2 cellular contexts compared by ENCODE assay signal in the genomic region with DNA sequence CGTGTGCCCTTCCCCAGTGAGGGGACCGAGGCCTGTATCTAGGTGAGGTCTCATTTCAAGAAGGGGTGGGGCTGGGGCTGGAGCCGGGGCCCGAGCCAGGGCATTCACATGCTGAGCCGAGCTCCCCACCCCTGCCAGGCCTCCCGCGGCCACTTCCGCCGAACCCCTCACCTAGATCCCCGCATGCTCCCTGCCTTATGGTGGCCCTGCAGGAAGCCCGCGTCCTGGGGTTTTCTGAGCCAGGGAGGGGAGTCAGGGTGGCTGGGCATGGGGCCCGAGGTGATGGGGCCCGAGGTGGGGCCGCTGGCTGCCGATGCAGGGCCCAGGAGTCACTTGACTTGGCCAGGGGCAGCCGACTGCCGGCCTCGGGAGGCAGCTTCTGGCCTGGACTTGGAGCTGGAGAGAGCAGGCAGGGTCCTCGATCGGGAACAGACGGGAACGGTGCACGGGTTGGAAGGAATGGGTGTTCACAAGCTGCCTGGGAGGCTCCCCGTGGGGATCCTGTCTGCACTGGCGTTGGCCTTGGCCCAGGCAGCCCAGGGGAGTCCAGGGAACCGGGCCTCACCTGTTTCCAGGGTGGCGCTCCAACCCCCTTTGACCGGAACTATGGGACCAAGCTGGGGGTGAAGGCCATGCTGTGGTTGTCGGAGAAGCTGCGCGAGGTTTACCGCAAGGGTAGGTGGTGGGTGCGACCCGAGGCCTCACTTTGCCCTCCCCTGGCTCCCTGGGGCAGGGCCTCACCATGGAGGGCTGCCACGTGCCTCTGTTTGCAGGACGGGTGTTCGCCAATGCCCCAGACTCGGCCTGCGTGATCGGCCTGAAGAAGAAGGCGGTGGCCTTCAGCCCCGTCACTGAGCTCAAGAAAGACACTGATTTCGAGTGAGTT.
TF ChIP-seq lines count a peak whose summit lies in the region.

No MANE protein-coding gene starts in this region.

TF ChIP-seq in HEK293, 187 proteins besides CTCF, POLR2A, EP300 and RAD21:
- TF ChIP-seq, protein P1, sequence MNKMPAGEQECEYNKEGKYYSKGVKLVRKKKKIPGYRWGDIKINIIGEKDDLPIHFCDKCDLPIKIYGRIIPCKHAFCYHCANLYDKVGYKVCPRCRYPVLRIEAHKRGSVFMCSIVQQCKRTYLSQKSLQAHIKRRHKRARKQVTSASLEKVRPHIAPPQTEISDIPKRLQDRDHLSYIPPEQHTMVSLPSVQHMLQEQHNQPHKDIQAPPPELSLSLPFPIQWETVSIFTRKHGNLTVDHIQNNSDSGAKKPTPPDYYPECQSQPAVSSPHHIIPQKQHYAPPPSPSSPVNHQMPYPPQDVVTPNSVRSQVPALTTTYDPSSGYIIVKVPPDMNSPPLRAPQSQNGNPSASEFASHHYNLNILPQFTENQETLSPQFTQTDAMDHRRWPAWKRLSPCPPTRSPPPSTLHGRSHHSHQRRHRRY (tag by site-specific recombination; IDR thresholded peaks at IDR 0.05), result no peak
- TF ChIP-seq ZIC2 (tag by site-specific recombination; IDR thresholded peaks at IDR 0.05) (peak; percentile 80), ZNF16 (tag by site-specific recombination; IDR thresholded peaks at IDR 0.05; ENCODE audit: low read depth) (no peak), ZNF248 (tag by site-specific recombination; IDR thresholded peaks at IDR 0.05) (no peak)

TF ChIP-seq in GM12878, 131 proteins besides CTCF, POLR2A, EP300 and RAD21:
- TF ChIP-seq, protein P2, sequence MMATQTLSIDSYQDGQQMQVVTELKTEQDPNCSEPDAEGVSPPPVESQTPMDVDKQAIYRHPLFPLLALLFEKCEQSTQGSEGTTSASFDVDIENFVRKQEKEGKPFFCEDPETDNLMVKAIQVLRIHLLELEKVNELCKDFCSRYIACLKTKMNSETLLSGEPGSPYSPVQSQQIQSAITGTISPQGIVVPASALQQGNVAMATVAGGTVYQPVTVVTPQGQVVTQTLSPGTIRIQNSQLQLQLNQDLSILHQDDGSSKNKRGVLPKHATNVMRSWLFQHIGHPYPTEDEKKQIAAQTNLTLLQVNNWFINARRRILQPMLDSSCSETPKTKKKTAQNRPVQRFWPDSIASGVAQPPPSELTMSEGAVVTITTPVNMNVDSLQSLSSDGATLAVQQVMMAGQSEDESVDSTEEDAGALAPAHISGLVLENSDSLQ (IDR thresholded peaks at IDR 0.05), result no peak
- TF ChIP-seq, protein P3, sequence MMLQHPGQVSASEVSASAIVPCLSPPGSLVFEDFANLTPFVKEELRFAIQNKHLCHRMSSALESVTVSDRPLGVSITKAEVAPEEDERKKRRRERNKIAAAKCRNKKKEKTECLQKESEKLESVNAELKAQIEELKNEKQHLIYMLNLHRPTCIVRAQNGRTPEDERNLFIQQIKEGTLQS (IDR thresholded peaks at IDR 0.05; ENCODE audit: borderline replicate concordance, extremely low read depth, low read depth, low read length), result no peak
- TF ChIP-seq ZNF217 (IDR thresholded peaks at IDR 0.05) (no peak), ZBED1 (IDR thresholded peaks at IDR 0.05; ENCODE audit: borderline replicate concordance) (no peak), SRF (IDR thresholded peaks at IDR 0.05; ENCODE audit: low read depth in 2 of 2, low read length in 2 of 2) (no peak), IKZF2 (IDR thresholded peaks at IDR 0.05) (no peak), CBX3 (IDR thresholded peaks at IDR 0.05; ENCODE audit: borderline replicate concordance, low read depth) (no peak), HDAC6 (IDR thresholded peaks at IDR 0.05; ENCODE audit: unreplicated experiment) (no peak), SUPT20H (IDR thresholded peaks at IDR 0.05; ENCODE audit: borderline replicate concordance, control insufficient read depth, low read depth, low read length) (no peak), RUNX3 (IDR thresholded peaks at IDR 0.05; ENCODE audit: low read length) (no peak)
- TF ChIP-seq, protein P4, sequence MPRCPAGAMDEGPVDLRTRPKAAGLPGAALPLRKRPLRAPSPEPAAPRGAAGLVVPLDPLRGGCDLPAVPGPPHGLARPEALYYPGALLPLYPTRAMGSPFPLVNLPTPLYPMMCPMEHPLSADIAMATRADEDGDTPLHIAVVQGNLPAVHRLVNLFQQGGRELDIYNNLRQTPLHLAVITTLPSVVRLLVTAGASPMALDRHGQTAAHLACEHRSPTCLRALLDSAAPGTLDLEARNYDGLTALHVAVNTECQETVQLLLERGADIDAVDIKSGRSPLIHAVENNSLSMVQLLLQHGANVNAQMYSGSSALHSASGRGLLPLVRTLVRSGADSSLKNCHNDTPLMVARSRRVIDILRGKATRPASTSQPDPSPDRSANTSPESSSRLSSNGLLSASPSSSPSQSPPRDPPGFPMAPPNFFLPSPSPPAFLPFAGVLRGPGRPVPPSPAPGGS (IDR thresholded peaks at IDR 0.05; ENCODE audit: borderline replicate concordance, insufficient read depth, low read depth, low read length, poor library complexity, severe bottlenecking), result no peak
- TF ChIP-seq, protein P5, sequence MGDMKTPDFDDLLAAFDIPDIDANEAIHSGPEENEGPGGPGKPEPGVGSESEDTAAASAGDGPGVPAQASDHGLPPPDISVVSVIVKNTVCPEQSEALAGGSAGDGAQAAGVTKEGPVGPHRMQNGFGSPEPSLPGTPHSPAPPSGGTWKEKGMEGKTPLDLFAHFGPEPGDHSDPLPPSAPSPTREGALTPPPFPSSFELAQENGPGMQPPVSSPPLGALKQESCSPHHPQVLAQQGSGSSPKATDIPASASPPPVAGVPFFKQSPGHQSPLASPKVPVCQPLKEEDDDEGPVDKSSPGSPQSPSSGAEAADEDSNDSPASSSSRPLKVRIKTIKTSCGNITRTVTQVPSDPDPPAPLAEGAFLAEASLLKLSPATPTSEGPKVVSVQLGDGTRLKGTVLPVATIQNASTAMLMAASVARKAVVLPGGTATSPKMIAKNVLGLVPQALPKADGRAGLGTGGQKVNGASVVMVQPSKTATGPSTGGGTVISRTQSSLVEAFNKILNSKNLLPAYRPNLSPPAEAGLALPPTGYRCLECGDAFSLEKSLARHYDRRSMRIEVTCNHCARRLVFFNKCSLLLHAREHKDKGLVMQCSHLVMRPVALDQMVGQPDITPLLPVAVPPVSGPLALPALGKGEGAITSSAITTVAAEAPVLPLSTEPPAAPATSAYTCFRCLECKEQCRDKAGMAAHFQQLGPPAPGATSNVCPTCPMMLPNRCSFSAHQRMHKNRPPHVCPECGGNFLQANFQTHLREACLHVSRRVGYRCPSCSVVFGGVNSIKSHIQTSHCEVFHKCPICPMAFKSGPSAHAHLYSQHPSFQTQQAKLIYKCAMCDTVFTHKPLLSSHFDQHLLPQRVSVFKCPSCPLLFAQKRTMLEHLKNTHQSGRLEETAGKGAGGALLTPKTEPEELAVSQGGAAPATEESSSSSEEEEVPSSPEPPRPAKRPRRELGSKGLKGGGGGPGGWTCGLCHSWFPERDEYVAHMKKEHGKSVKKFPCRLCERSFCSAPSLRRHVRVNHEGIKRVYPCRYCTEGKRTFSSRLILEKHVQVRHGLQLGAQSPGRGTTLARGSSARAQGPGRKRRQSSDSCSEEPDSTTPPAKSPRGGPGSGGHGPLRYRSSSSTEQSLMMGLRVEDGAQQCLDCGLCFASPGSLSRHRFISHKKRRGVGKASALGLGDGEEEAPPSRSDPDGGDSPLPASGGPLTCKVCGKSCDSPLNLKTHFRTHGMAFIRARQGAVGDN (IDR thresholded peaks at IDR 0.05), result no peak
